24 cellular contexts compared by ENCODE assay signal in genomic region chr2:237351046-237351445, GRCh38.
A peak's percentile ranks its signal among the peaks of the same experiment; 100 is the strongest.
DNase-seq lines count a peak whose midpoint lies in the region; ATAC-seq and TF ChIP-seq lines count a peak whose summit lies in the region.
"Had no signal": no experiment of that assay in that cellular context is flagged by ENCODE, and none has a peak within 500 bp of the region (broad histone marks: within the 10 kb centered on the region; RNA-seq: fewer than 3 reads in every experiment).

No MANE protein-coding gene starts in this region.

- 89 to 94% methylated on average over 8 of the region's 8 CpGs for WGBS in GM23248 (ENCODE audit: low coverage in 1 of 2, low lambda C conversion rate in 2 of 2, missing lambda C conversion rate in 2 of 2), 2 experiments
- 37 to 57% methylated on average over 8 of the region's 8 CpGs for WGBS in sigmoid colon, 2 donors

- H3K9me3 ChIP-seq in GM23248 (ENCODE audit: low read depth) (no peaks in the 10 kb centered on the region), sigmoid colon (no peaks in the 10 kb centered on the region)
- H3K9me3 ChIP-seq: heart left ventricle, tibial artery had no signal

- no peak overlapping the region for H3K9ac ChIP-seq in GM23248

- no peaks in the 10 kb centered on the region for H4K20me1 ChIP-seq in GM23248 (ENCODE audit: insufficient read depth)

- H3K4me3 ChIP-seq in GM23248: no peak overlapping the region
- no peak overlapping the region for H3K4me3 ChIP-seq in sigmoid colon
- H3K4me3 ChIP-seq: heart left ventricle, tibial artery had no signal

- H3K27ac ChIP-seq in GM23248 (peak overlapping the region; percentile 31), sigmoid colon (peak overlapping the region; percentile 48 to 91 (median 74))
- H3K27ac ChIP-seq: brain microvascular endothelial cell, tibial artery had no signal

- DNase-seq in GM23248: no peak
- DNase-seq in NCI-H526 treated with DMSO at 0.1 percent for 48 hours (lab: John Stamatoyannopoulos, UW): peak; percentile 78
- DNase-seq in iPS-NIHi11 (ENCODE audit: low spot score): peak; percentile 39
- DNase-seq in sigmoid colon: no peak
- DNase-seq in 8988T: no peak
- no peak for DNase-seq in activated CD4-positive, alpha-beta T cell treated with anti-CD3 and anti-CD28 coated beads, Interleukin-2, amount 50 U/mL, for 4 hours
- DNase-seq: ACHN; activated CD4-positive, alpha-beta T cell treated with anti-CD3 and anti-CD28 coated beads, Interleukin-2, amount 50 U/mL, for 1 hour; activated naive CD4-positive, alpha-beta T cell treated with anti-CD3 and anti-CD28 coated beads, Interleukin-2, amount 10 ng/mL, durations not matched to agents 7 days and 5 days; amniotic stem cell; brain microvascular endothelial cell; DMS153; H9; heart left ventricle; Kasumi-1; left colon; NCI-H1694 treated with DMSO at 0.1 percent for 48 hours; NCI-H524 treated with DMSO at 0.1 percent for 48 hours; SHP77 treated with DMSO at 0.1 percent for 48 hours; stimulated activated naive CD8-positive, alpha-beta T cell treated with anti-CD3 and anti-CD28 coated beads, Interleukin-15, Interleukin-2, amounts not matched to agents 100 U/mL and 50 U/mL, for 24 hours; T-helper 9 cell; tibial artery had no signal

- ATAC-seq in GM21717 (IDR thresholded peaks at IDR 0.05; ENCODE audit: unreplicated experiment) (no peak), GM21423 (IDR thresholded peaks at IDR 0.05; ENCODE audit: unreplicated experiment) (no peak)
- ATAC-seq: heart left ventricle; left colon; stimulated activated naive CD8-positive, alpha-beta T cell treated with anti-CD3 and anti-CD28 coated beads, Interleukin-15, Interleukin-2, amounts not matched to agents 100 U/mL and 50 U/mL, for 24 hours had no signal

- H3K27me3 ChIP-seq in GM23248 (replicated peaks; ENCODE audit: insufficient read depth) (no peaks in the 10 kb centered on the region), sigmoid colon (no peaks in the 10 kb centered on the region)
- H3K27me3 ChIP-seq: brain microvascular endothelial cell, tibial artery had no signal

- no peak overlapping the region for H2AFZ ChIP-seq in GM23248

- TF ChIP-seq POLR2A in sigmoid colon (IDR thresholded peaks at IDR 0.05): no peak

- TF ChIP-seq EP300 in sigmoid colon (IDR thresholded peaks at IDR 0.05): no peak

- TF ChIP-seq CTCF in sigmoid colon (IDR thresholded peaks at IDR 0.05): no peak

- H3K4me1 ChIP-seq in GM23248 (ENCODE audit: insufficient read depth) (peaks cover 17% of the 10 kb centered on the region), sigmoid colon (peaks cover 0 to 52% (median 46%) of the 10 kb centered on the region in 4 donors)

- peaks cover 99% of the 10 kb centered on the region for H3K36me3 ChIP-seq in GM23248 (ENCODE audit: low read depth)
- H3K36me3 ChIP-seq in sigmoid colon: peaks cover 35 to 100% (median 60%) of the 10 kb centered on the region in 4 donors

- peaks cover 100% of the 10 kb centered on the region for H3F3A ChIP-seq in GM23248 (ENCODE audit: insufficient read depth)

- H3K4me2 ChIP-seq in GM23248 (ENCODE audit: unreplicated experiment): no peak overlapping the region

- peaks cover 95% of the 10 kb centered on the region for H3K79me2 ChIP-seq in GM23248 (ENCODE audit: insufficient read depth)

- in situ Hi-C loops in GM23248 (cut with MboI): no loop called here

- no peaks in the 10 kb centered on the region for H3K9me2 ChIP-seq in GM23248 (ENCODE audit: insufficient read depth)

- intact Hi-C loops in sigmoid colon (cut with DNase I): no loop called here

Comparison
In these comparisons a context has a peak if more than half of its experiments do, and no peak if none do; other contexts are left out.
1. DNase-seq: peak in NCI-H526 treated with DMSO at 0.1 percent for 48 hours (single experiment) and iPS-NIHi11 (single experiment); none in GM23248 (single experiment), sigmoid colon (single experiment), 8988T (single experiment) and activated CD4-positive, alpha-beta T cell treated with anti-CD3 and anti-CD28 coated beads, Interleukin-2, amount 50 U/mL, for 4 hours (0 of 2).